In genomic region chr12:57766464-57767311, GRCh38 we compare ENCODE assay signal across 8 cellular contexts. TPM values are rescaled to one million over a fixed set of nuclear protein-coding genes. Genes with fewer than 3 reads are reported as not detected.
DNase-seq lines count a peak whose midpoint lies in the region; ATAC-seq and TF ChIP-seq lines count a peak whose summit lies in the region.

TSS of gene CYP27B1 (minus strand) at chr12:57767078. CDS start at chr12:57767041, 37 bp downstream.

- H3K36me3 ChIP-seq in psoas muscle (ENCODE audit: insufficient read depth in 1 of 2, low read depth in 1 of 2), result peaks cover 7 to 34% of the 10 kb centered on the region in 2 donors

- peaks cover 24% of the 10 kb centered on the region for H3K4me1 ChIP-seq in psoas muscle

- DNase-seq in NCI-H524 (lab: John Stamatoyannopoulos, UW) (peak; percentile 72 to 88), NCI-H524 treated with DMSO at 0.1 percent for 48 hours (lab: John Stamatoyannopoulos, UW) (no peak), fibroblast of gingiva (ENCODE audit: low read depth) (peak; percentile 37), psoas muscle (no peak), GM10248 (ENCODE audit: extremely low spot score) (no peak), NCI-H1694 (lab: John Stamatoyannopoulos, UW) (no peak)

- CTCF ChIA-PET in GM10248 (lab: Yijun Ruan, JAX), result interaction anchor here (0.9 to 4.7 kb wide), 8 partner anchors 8 to 314 kb away, joined by 3 to 61 read pairs (median 4); partner anchors contain the start of genes CTDSP2 and TSFM

- intact Hi-C loops in psoas muscle (cut with DNase I), result no loop called here

- peaks cover 0 to 52% (median 29%) of the 10 kb centered on the region in 3 donors for H3K27me3 ChIP-seq in psoas muscle (ENCODE audit: insufficient read depth in 3 of 3, low read length in 2 of 3)

- H3K4me3 ChIP-seq in psoas muscle, result peak within 1 kb of the TSS; percentile 51

- POLR2A ChIA-PET in GM10248 (lab: Yijun Ruan, JAX), result no interaction called here

- no peak within 1 kb of the TSS for H3K27ac ChIP-seq in psoas muscle

- ATAC-seq in SK-N-SH treated with all-trans-retinoic acid at 6 μM for 48 hours, result peak; percentile 22
- peak; percentile 8 to 50 (median 24) for ATAC-seq in psoas muscle
- ATAC-seq in GM18907 (IDR thresholded peaks at IDR 0.05; ENCODE audit: unreplicated experiment), result no peak

- no peak for TF ChIP-seq CTCF in psoas muscle (IDR thresholded peaks at IDR 0.05)
- no peak for TF ChIP-seq CTCF in GM10248 (IDR thresholded peaks at IDR 0.05; ENCODE audit: control extremely low read depth, extremely low read depth, low read depth, missing control alignments)

- H3K9me3 ChIP-seq in psoas muscle, result no peaks in the 10 kb centered on the region

- WGBS in psoas muscle, 3 donors, result 4 to 5% (median 5%) methylated on average over 38 of the region's 38 CpGs

TF ChIP-seq in SK-N-SH treated with all-trans-retinoic acid at 6 μM for 48 hours, 23 proteins besides CTCF, POLR2A, EP300 and RAD21:
- TF ChIP-seq PATZ1 (CRISPR knock-in tag; IDR thresholded peaks at IDR 0.05; ENCODE audit: borderline replicate concordance), result no peak

RNA-seq across cellular contexts. Expression of gene CYP27B1, which starts in this region (rescaled TPM):
- under 1 TPM in 3 of 4 donors, not detected in 1; 0.42 to 0.54 (median 0.50) TPM for total RNA-seq in psoas muscle
- under 1 TPM in 2 of 3 donors, not detected in 1; 0.06 to 0.10 TPM for polyA plus RNA-seq in psoas muscle

Comparison
In these comparisons a context has a peak if more than half of its experiments do, and no peak if none do; other contexts are left out.
1. DNase-seq: peak in NCI-H524 (2 of 2) and fibroblast of gingiva (single experiment); none in NCI-H524 treated with DMSO at 0.1 percent for 48 hours (single experiment), psoas muscle (0 of 2), GM10248 (single experiment) and NCI-H1694 (single experiment).
2. Peak in ATAC-seq and H3K4me3 ChIP-seq in psoas muscle; RNA of the gene not detected or under 1 TPM.